2 cellular contexts compared by ENCODE assay signal in genomic region chr11:66150140-66150539, GRCh38.
TF ChIP-seq lines count a peak whose summit lies in the region.

No MANE protein-coding gene starts in this region.

TF ChIP-seq in IMR-90, 13 proteins besides CTCF, POLR2A, EP300 and RAD21:
- no peak for TF ChIP-seq RFX5 (IDR thresholded peaks at IDR 0.05; ENCODE audit: low read depth, low read length)
- no peak for TF ChIP-seq CEBPB (IDR thresholded peaks at IDR 0.05; ENCODE audit: low read depth, low read length)

TF ChIP-seq in GM12878, 131 proteins besides CTCF, POLR2A, EP300 and RAD21:
- TF ChIP-seq MEF2A (IDR thresholded peaks at IDR 0.05; ENCODE audit: insufficient read depth, low read depth, low read length) (peak; percentile 17; the same call in 1 of the 2 replicates), NR2C1 (IDR thresholded peaks at IDR 0.05) (no peak), WRNIP1 (IDR thresholded peaks at IDR 0.05; ENCODE audit: borderline replicate concordance, low read depth, low read length) (no peak)
